Comparison of ENCODE assay signal across 8 cellular contexts in genomic region chr3:126358038-126358815, GRCh38. TPM values are rescaled to one million over a fixed set of nuclear protein-coding genes. Genes with fewer than 3 reads are reported as not detected.
DNase-seq lines count a peak whose midpoint lies in the region; ATAC-seq, FAIRE-seq and TF ChIP-seq lines count a peak whose summit lies in the region.

No MANE protein-coding gene starts in this region.

- H3K27me3 Mint-ChIP-seq in T-helper 17 cell, result peaks cover 64% of the 10 kb centered on the region

- no peak for FAIRE-seq in frontal cortex (lab: Jason Lieb, UNC)

- H3K27ac Mint-ChIP-seq in T-helper 17 cell, result no peak overlapping the region

- TF ChIP-seq CTCF in cardiac muscle cell (IDR thresholded peaks at IDR 0.05; ENCODE audit: low read depth, low read length), result no peak

- H3K4me3 Mint-ChIP-seq in T-helper 17 cell, result peak overlapping the region; percentile 90

- intact Hi-C loops in sciatic nerve (cut with DNase I), result no loop called here

- H3K36me3 ChIP-seq in cardiac muscle cell, result no peaks in the 10 kb centered on the region

- H3K4me1 ChIP-seq in cardiac muscle cell (ENCODE audit: low read depth), result peaks cover 6% of the 10 kb centered on the region

- H3K9me3 ChIP-seq in T-helper 17 cell (ENCODE audit: control insufficient read depth, low read length, poor library complexity, severe bottlenecking) (no peaks in the 10 kb centered on the region), cardiac muscle cell (ENCODE audit: low read depth) (no peaks in the 10 kb centered on the region)

- H3K4me1 Mint-ChIP-seq in T-helper 17 cell, result peaks cover 9% of the 10 kb centered on the region

- DNase-seq in SIG-M5 treated with dmso at 0.1 percent for 504 hours (lab: John Stamatoyannopoulos, UW; ENCODE audit: unreplicated experiment) (peak; percentile 38), SIG-M5 (lab: John Stamatoyannopoulos, UW) (no peak), T-helper 17 cell (no peak), cardiac muscle cell (ENCODE audit: low read depth in 1 of 2, low spot score in 1 of 2) (peak in 1 of 2 donors; percentile 40), sciatic nerve (ENCODE audit: low spot score) (no peak), frontal cortex (ENCODE audit: low spot score in 2 of 2) (no peak), kidney glomerular epithelial cell (lab: John Stamatoyannopoulos, UW) (no peak)

- H3K36me3 Mint-ChIP-seq in T-helper 17 cell (ENCODE audit: low read depth), result peaks cover 9% of the 10 kb centered on the region

- H3K27ac ChIP-seq in cardiac muscle cell, result no peak overlapping the region

- ATAC-seq in T-helper 17 cell (no peak), sciatic nerve (peak; percentile 7), HG03025 (IDR thresholded peaks at IDR 0.05; ENCODE audit: low FRiP score, unreplicated experiment) (no peak)

- peaks cover 6% of the 10 kb centered on the region for H3K27me3 ChIP-seq in cardiac muscle cell

- H3K4me3 ChIP-seq in cardiac muscle cell, result peak overlapping the region; percentile 81

RNA-seq across cellular contexts. Expression of gene KLF15, which starts 1.0 kb away (rescaled TPM):
- total RNA-seq in T-helper 17 cell (under 1 TPM in 1 of 2 donors, not detected in 1; 0.39 TPM), cardiac muscle cell (9.5 and 16.5 TPM in 2 replicates), sciatic nerve (22.7 TPM), frontal cortex (2.0 TPM)
- 0.75 and 6.3 TPM in 2 replicates for polyA plus RNA-seq in cardiac muscle cell

RNA-seq across cellular contexts. Expression of gene CFAP100, which starts 36.5 kb away (rescaled TPM):
- total RNA-seq in T-helper 17 cell (not detected), cardiac muscle cell (not detected in 2 replicates), sciatic nerve (1.5 TPM), frontal cortex (3.7 TPM)
- polyA plus RNA-seq in cardiac muscle cell, result 0.09 TPM in 1 of 2 replicates, not detected in the other
